In the genomic region with DNA sequence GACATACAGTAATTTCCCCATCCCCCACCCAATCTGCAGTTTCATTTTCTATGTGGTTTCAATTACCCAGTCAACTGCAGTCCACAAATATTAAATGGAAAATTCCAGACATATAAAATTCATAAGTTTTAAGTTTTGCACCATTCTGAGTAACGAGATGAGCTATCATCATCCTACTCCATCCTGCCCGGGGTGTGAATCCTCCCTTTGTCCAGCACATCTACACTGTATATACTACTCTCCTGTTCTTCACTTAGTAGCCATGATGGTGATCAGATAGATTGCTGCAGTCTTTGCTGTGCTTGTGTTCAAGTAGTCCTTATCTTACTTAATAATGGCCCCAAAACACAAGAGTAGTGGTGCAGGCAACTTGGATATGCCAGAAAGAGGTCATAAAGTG, we compare ENCODE assay signal across 22 cellular contexts. TPM values are rescaled to one million over a fixed set of nuclear protein-coding genes. Genes with fewer than 3 reads are reported as not detected.
DNase-seq lines count a peak whose midpoint lies in the region; ATAC-seq and FAIRE-seq lines count a peak whose summit lies in the region.
"Had no signal": no experiment of that assay in that cellular context is flagged by ENCODE, and none has a peak within 500 bp of the region (broad histone marks: within the 10 kb centered on the region; RNA-seq: fewer than 3 reads in every experiment).

No MANE protein-coding gene starts in this region.

- peaks cover 23% of the 10 kb centered on the region for H3K4me1 Mint-ChIP-seq in activated T-cell treated with anti-CD3 and anti-CD28 coated beads, Interleukin-2, amount 50 U/mL, for 72 hours (ENCODE audit: low read depth)
- peaks cover 24% of the 10 kb centered on the region for H3K4me1 Mint-ChIP-seq in activated naive CD4-positive, alpha-beta T cell treated with anti-CD3 and anti-CD28 coated beads, Interleukin-2, amount 50 U/mL, for 24 hours
- peaks cover 9% of the 10 kb centered on the region for H3K4me1 Mint-ChIP-seq in stimulated activated memory B cell treated with anti-CD40 and anti-IgM and Interleukin-4, amounts not matched to agents 10 μg/mL and 1 μg/mL and 100 μg/mL, for 72 hours

- peak overlapping the region; percentile 72 for H3K27ac Mint-ChIP-seq in activated T-cell treated with anti-CD3 and anti-CD28 coated beads, Interleukin-2, amount 50 U/mL, for 72 hours
- peak overlapping the region; percentile 77 for H3K27ac Mint-ChIP-seq in activated naive CD4-positive, alpha-beta T cell treated with anti-CD3 and anti-CD28 coated beads, Interleukin-2, amount 50 U/mL, for 24 hours
- H3K27ac Mint-ChIP-seq in stimulated activated memory B cell treated with anti-CD40 and anti-IgM and Interleukin-4, amounts not matched to agents 10 μg/mL and 1 μg/mL and 100 μg/mL, for 72 hours = peak overlapping the region; percentile 61
- H3K27ac Mint-ChIP-seq: endodermal cell had no signal

- DNase-seq in activated T-cell treated with anti-CD3 and anti-CD28 coated beads, Interleukin-2, amount 50 U/mL, for 72 hours = no peak
- no peak for DNase-seq in activated T-cell treated with anti-CD3 and anti-CD28 coated beads for 4 hours
- DNase-seq in OCI-M1 (lab: John Stamatoyannopoulos, UW) = peak; percentile 21
- no peak for DNase-seq in D341Med (ENCODE audit: low spot score)
- no peak for DNase-seq in RCC 7860 (ENCODE audit: low spot score)
- no peak for DNase-seq in cerebellar cortex (ENCODE audit: low spot score)
- DNase-seq: activated CD4-positive, alpha-beta T cell treated with anti-CD3 and anti-CD28 coated beads, Interleukin-2, amount 50 U/mL, for 4 hours; amniotic stem cell; endodermal cell; foreskin melanocyte; Kasumi-1; left colon; NCI-H1092; NCI-H187; NCI-H524 treated with DMSO at 0.1 percent for 48 hours; occipital lobe; SJCRH30 had no signal

- peak overlapping the region; percentile 24 to 41 for H3K4me3 Mint-ChIP-seq in activated T-cell treated with anti-CD3 and anti-CD28 coated beads, Interleukin-2, amount 50 U/mL, for 72 hours
- H3K4me3 Mint-ChIP-seq in activated naive CD4-positive, alpha-beta T cell treated with anti-CD3 and anti-CD28 coated beads, Interleukin-2, amount 50 U/mL, for 24 hours = no peak overlapping the region
- H3K4me3 Mint-ChIP-seq in stimulated activated memory B cell treated with anti-CD40 and anti-IgM and Interleukin-4, amounts not matched to agents 10 μg/mL and 1 μg/mL and 100 μg/mL, for 72 hours = no peak overlapping the region
- H3K4me3 Mint-ChIP-seq: endodermal cell had no signal

- H3K36me3 Mint-ChIP-seq in activated T-cell treated with anti-CD3 and anti-CD28 coated beads, Interleukin-2, amount 50 U/mL, for 72 hours (ENCODE audit: insufficient read depth in 2 of 2) = peaks cover 7 to 19% of the 10 kb centered on the region in 2 donors
- H3K36me3 Mint-ChIP-seq in activated naive CD4-positive, alpha-beta T cell treated with anti-CD3 and anti-CD28 coated beads, Interleukin-2, amount 50 U/mL, for 24 hours = peaks cover 8% of the 10 kb centered on the region
- peaks cover 17% of the 10 kb centered on the region for H3K36me3 Mint-ChIP-seq in stimulated activated memory B cell treated with anti-CD40 and anti-IgM and Interleukin-4, amounts not matched to agents 10 μg/mL and 1 μg/mL and 100 μg/mL, for 72 hours

- H3K9me3 Mint-ChIP-seq in activated T-cell treated with anti-CD3 and anti-CD28 coated beads, Interleukin-2, amount 50 U/mL, for 72 hours = no peaks in the 10 kb centered on the region
- H3K9me3 Mint-ChIP-seq in activated naive CD4-positive, alpha-beta T cell treated with anti-CD3 and anti-CD28 coated beads, Interleukin-2, amount 50 U/mL, for 24 hours = no peaks in the 10 kb centered on the region
- no peaks in the 10 kb centered on the region for H3K9me3 Mint-ChIP-seq in stimulated activated memory B cell treated with anti-CD40 and anti-IgM and Interleukin-4, amounts not matched to agents 10 μg/mL and 1 μg/mL and 100 μg/mL, for 72 hours
- H3K9me3 Mint-ChIP-seq: endodermal cell had no signal

- no peaks in the 10 kb centered on the region for H3K27me3 Mint-ChIP-seq in activated T-cell treated with anti-CD3 and anti-CD28 coated beads, Interleukin-2, amount 50 U/mL, for 72 hours (ENCODE audit: low read depth)
- no peaks in the 10 kb centered on the region for H3K27me3 Mint-ChIP-seq in activated naive CD4-positive, alpha-beta T cell treated with anti-CD3 and anti-CD28 coated beads, Interleukin-2, amount 50 U/mL, for 24 hours
- no peaks in the 10 kb centered on the region for H3K27me3 Mint-ChIP-seq in stimulated activated memory B cell treated with anti-CD40 and anti-IgM and Interleukin-4, amounts not matched to agents 10 μg/mL and 1 μg/mL and 100 μg/mL, for 72 hours

- FAIRE-seq in RCC 7860 (lab: Jason Lieb, UNC) = no peak
- FAIRE-seq: D721Med, GM12878, H1 had no signal

- peak in 1 of 2 donors; percentile 46 for ATAC-seq in activated T-cell treated with anti-CD3 and anti-CD28 coated beads, Interleukin-2, amount 50 U/mL, for 72 hours (replicated peaks in 1 of 2)
- no peak for ATAC-seq in stimulated activated memory B cell treated with anti-CD40 and anti-IgM and Interleukin-4, amounts not matched to agents 10 μg/mL and 1 μg/mL and 100 μg/mL, for 72 hours
- ATAC-seq: GM12878, left colon had no signal

RNA-seq across cellular contexts. Expression of a gene that starts 11.3 kb away (rescaled TPM):
- 10 to 100 TPM; 58.7 to 63.8 TPM for total RNA-seq in activated T-cell treated with anti-CD3 and anti-CD28 coated beads, Interleukin-2, amount 50 U/mL, for 72 hours

RNA-seq across cellular contexts. Expression of a gene that starts 45.3 kb away (rescaled TPM):
- 10 to 100 TPM; 32.9 to 36.8 TPM for total RNA-seq in activated T-cell treated with anti-CD3 and anti-CD28 coated beads, Interleukin-2, amount 50 U/mL, for 72 hours

Comparison
In these comparisons a context has a peak if more than half of its experiments do, and no peak if none do; other contexts are left out.
1. H3K4me3 Mint-ChIP-seq: peak in activated T-cell treated with anti-CD3 and anti-CD28 coated beads, Interleukin-2, amount 50 U/mL, for 72 hours (2 of 2); none in activated naive CD4-positive, alpha-beta T cell treated with anti-CD3 and anti-CD28 coated beads, Interleukin-2, amount 50 U/mL, for 24 hours (single experiment) and stimulated activated memory B cell treated with anti-CD40 and anti-IgM and Interleukin-4, amounts not matched to agents 10 μg/mL and 1 μg/mL and 100 μg/mL, for 72 hours (single experiment).
2. Peak in every context shown above with its lines, with median percentiles within 50 percentile points of each other: H3K27ac Mint-ChIP-seq.